21 cellular contexts compared by ENCODE assay signal in genomic region chr3:194657439-194657838, GRCh38. TPM values are rescaled to one million over a fixed set of nuclear protein-coding genes. Genes with fewer than 3 reads are reported as not detected.
DNase-seq lines count a peak whose midpoint lies in the region; ATAC-seq and TF ChIP-seq lines count a peak whose summit lies in the region.
"Had no signal": no experiment of that assay in that cellular context is flagged by ENCODE, and none has a peak within 500 bp of the region (broad histone marks: within the 10 kb centered on the region; RNA-seq: fewer than 3 reads in every experiment).

No MANE protein-coding gene starts in this region.

- peak; percentile 50 for DNase-seq in DMS153 (lab: John Stamatoyannopoulos, UW)
- no peak for DNase-seq in DMS153 treated with DMSO at 0.1 percent for 48 hours (lab: John Stamatoyannopoulos, UW; ENCODE audit: unreplicated experiment)
- DNase-seq in NCI-H526 (lab: John Stamatoyannopoulos, UW), result peak; percentile 74 to 82
- DNase-seq in left colon, result no peak
- DNase-seq in type B pancreatic cell (ENCODE audit: extremely low spot score, unreplicated experiment), result no peak
- no peak for DNase-seq in stimulated activated naive CD8-positive, alpha-beta T cell treated with anti-CD3 and anti-CD28 coated beads, Interleukin-15, Interleukin-2, amounts not matched to agents 100 U/mL and 50 U/mL, for 24 hours
- DNase-seq in NOMO-1 treated with DMSO at 0.1 percent for 48 hours (lab: John Stamatoyannopoulos, UW; ENCODE audit: unreplicated experiment), result no peak
- DNase-seq: ACHN; Caco-2; CD4-positive, alpha-beta T cell; DMS 273 treated with DMSO at 0.1 percent for 48 hours; IMR-90; MV-4-11; NCI-H187; NCI-H2107; NCI-H446 treated with DMSO at 0.1 percent for 48 hours; NCI-H82 had no signal

- intact Hi-C loops in left colon (cut with DNase I, micrococcal nuclease), result no loop called here

- ATAC-seq in left colon, result peak; percentile 96
- no peak for ATAC-seq in HG03039 (IDR thresholded peaks at IDR 0.05; ENCODE audit: unreplicated experiment)
- ATAC-seq in stimulated activated naive CD8-positive, alpha-beta T cell treated with anti-CD3 and anti-CD28 coated beads, Interleukin-15, Interleukin-2, amounts not matched to agents 100 U/mL and 50 U/mL, for 24 hours, result no peak
- ATAC-seq: GM23338, HCT116, Right ventricle myocardium inferior had no signal

- H3K4me3 Mint-ChIP-seq in type B pancreatic cell, result no peak overlapping the region
- H3K4me3 Mint-ChIP-seq: CD4-positive, alpha-beta T cell; GM23338 had no signal

- TF ChIP-seq CTCF in type B pancreatic cell (conservative IDR thresholded peaks at IDR 0.05), result no peak

- H3K27ac Mint-ChIP-seq in type B pancreatic cell, result peak overlapping the region; percentile 48
- H3K27ac Mint-ChIP-seq: CD4-positive, alpha-beta T cell; GM23338 had no signal

- H3K4me1 Mint-ChIP-seq in type B pancreatic cell (ENCODE audit: unreplicated experiment), result peaks cover 10% of the 10 kb centered on the region

- no peaks in the 10 kb centered on the region for H3K27me3 Mint-ChIP-seq in type B pancreatic cell
- H3K27me3 Mint-ChIP-seq: CD4-positive, alpha-beta T cell had no signal

- peaks cover 29% of the 10 kb centered on the region for H3K36me3 Mint-ChIP-seq in type B pancreatic cell

- no peaks in the 10 kb centered on the region for H3K9me3 Mint-ChIP-seq in type B pancreatic cell
- H3K9me3 Mint-ChIP-seq: CD4-positive, alpha-beta T cell; GM23338 had no signal

RNA-seq across cellular contexts. Expression of gene LSG1, which starts 14.6 kb away (rescaled TPM):
- total RNA-seq in left colon (10 to 100 TPM; 31.3 to 42.7 TPM), type B pancreatic cell (ENCODE audit: low replicate concordance) (43.8 and 45.3 TPM in 2 replicates)

RNA-seq across cellular contexts. Expression of gene TMEM44, which starts 24.2 kb away (rescaled TPM):
- total RNA-seq in left colon, result 10 to 100 TPM; 46.1 to 68.2 TPM
- total RNA-seq in type B pancreatic cell (ENCODE audit: low replicate concordance), result 7.9 and 22.8 TPM in 2 replicates

RNA-seq across cellular contexts. Expression of gene FAM43A, which starts 28.2 kb away (rescaled TPM):
- 10 to 100 TPM; 29.1 to 73.4 TPM for total RNA-seq in left colon
- total RNA-seq in type B pancreatic cell (ENCODE audit: low replicate concordance), result 9.3 and 13.9 TPM in 2 replicates

Comparison
In these comparisons a context has a peak if more than half of its experiments do, and no peak if none do; other contexts are left out.
1. DNase-seq: peak in DMS153 (single experiment) and NCI-H526 (2 of 2); none in DMS153 treated with DMSO at 0.1 percent for 48 hours (single experiment), left colon (0 of 2), type B pancreatic cell (single experiment), stimulated activated naive CD8-positive, alpha-beta T cell treated with anti-CD3 and anti-CD28 coated beads, Interleukin-15, Interleukin-2, amounts not matched to agents 100 U/mL and 50 U/mL, for 24 hours (single experiment) and NOMO-1 treated with DMSO at 0.1 percent for 48 hours (single experiment).